ENCODE assay signal across 14 cellular contexts in the genomic region with DNA sequence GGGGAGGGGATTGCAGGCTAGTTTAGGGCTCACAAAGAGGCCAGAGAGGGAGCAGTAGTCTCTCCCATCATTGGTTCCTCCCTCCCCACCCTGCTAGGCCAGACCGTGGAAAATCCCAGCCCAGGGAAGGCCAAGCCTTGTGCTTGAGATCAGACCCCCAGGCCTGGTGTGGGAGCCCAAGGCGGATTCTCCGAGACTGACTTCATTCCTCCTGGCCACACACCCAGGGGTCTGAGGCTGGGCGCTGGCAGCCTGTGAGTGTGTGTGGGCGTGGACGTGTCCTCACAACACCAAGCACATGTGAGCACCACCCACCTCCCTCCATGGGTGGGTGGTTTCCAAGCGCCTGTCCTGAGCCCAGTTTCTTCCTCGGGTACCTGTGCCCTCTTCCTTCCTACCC.
DNase-seq lines count a peak whose midpoint lies in the region; ATAC-seq lines count a peak whose summit lies in the region.
"Had no signal": no experiment of that assay in that cellular context is flagged by ENCODE, and none has a peak within 500 bp of the region (broad histone marks: within the 10 kb centered on the region; RNA-seq: fewer than 3 reads in every experiment).

No MANE protein-coding gene starts in this region.

- ATAC-seq in GM19023 (IDR thresholded peaks at IDR 0.05; ENCODE audit: unreplicated experiment), result no peak
- ATAC-seq: activated CD4-positive, CD25-positive, alpha-beta regulatory T cell treated with anti-CD3 and anti-CD28 coated beads, Interleukin-2, amount 50 U/mL, for 24 hours; gastrocnemius medialis had no signal

- DNase-seq in AG08395 (ENCODE audit: low spot score) (peak; percentile 79), NCI-H226 (peak; percentile 100), fibroblast of gingiva (ENCODE audit: low read depth) (peak; percentile 82), non-pigmented ciliary epithelial cell (ENCODE audit: low read depth) (peak; percentile 76), amygdala (lab: John Stamatoyannopoulos, UW) (no peak)
- DNase-seq in stimulated activated CD8-positive, alpha-beta memory T cell treated with anti-CD3 and anti-CD28 coated beads, Interleukin-4, amount 100 ng/mL, for 48 hours, result no peak
- DNase-seq in activated T-cell treated with anti-CD3 and anti-CD28 coated beads, Interleukin-2, amount 50 U/mL, for 48 hours, result no peak
- DNase-seq: activated naive CD8-positive, alpha-beta T cell treated with anti-CD3 and anti-CD28 coated beads for 36 hours; gastrocnemius medialis; midbrain; SHP77; stimulated activated CD4-positive, alpha-beta T cell treated with anti-CD3 and anti-CD28 coated beads, Interleukin-15, amount 100 ng/mL, for 24 hours had no signal

Comparison
In these comparisons a context has a peak if more than half of its experiments do, and no peak if none do; other contexts are left out.
1. DNase-seq: peak in AG08395 (single experiment), NCI-H226 (single experiment), fibroblast of gingiva (single experiment) and non-pigmented ciliary epithelial cell (single experiment); none in stimulated activated CD8-positive, alpha-beta memory T cell treated with anti-CD3 and anti-CD28 coated beads, Interleukin-4, amount 100 ng/mL, for 48 hours (single experiment), amygdala (0 of 56) and activated T-cell treated with anti-CD3 and anti-CD28 coated beads, Interleukin-2, amount 50 U/mL, for 48 hours (0 of 2).